ENCODE assay signal across 19 cellular contexts in the genomic region with DNA sequence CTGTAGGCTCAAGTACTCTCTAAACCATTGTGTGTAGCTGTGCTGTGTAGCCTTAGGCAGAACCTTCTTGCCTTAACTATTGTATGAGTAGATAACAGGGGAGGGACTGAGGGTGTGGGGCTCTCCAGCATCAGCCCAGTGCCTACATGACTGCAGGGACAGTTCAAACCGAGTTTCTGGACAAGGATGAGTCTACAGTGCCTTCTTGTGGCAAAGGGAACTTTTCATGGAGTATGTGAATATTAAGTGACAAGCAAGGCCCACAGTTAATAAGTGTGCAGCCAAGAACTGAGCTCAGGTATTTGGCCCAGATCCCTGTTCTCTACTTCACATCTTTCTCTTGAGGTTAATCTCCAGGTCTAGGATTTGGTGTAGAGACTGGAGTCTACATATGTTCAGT.
"Had no signal": no experiment of that assay in that cellular context is flagged by ENCODE, and none has a peak within 500 bp of the region (broad histone marks: within the 10 kb centered on the region; RNA-seq: fewer than 3 reads in every experiment).

No MANE protein-coding gene starts in this region.

- H3K4me3 ChIP-seq: esophagus squamous epithelium, gastroesophageal sphincter, stomach, thoracic aorta, transverse colon had no signal

- H3K27ac ChIP-seq: esophagus squamous epithelium, gastroesophageal sphincter, neutrophil, stomach, thoracic aorta, transverse colon had no signal

- H3K9me3 ChIP-seq: esophagus squamous epithelium, gastroesophageal sphincter, neutrophil, thoracic aorta, transverse colon had no signal

- DNase-seq: cerebellar nuclear complex; effector memory CD8-positive, alpha-beta T cell; esophagus squamous epithelium; foreskin fibroblast; glutamatergic neuron; hippocampal formation; islet precursor cell; naive thymus-derived CD4-positive, alpha-beta T cell; nephron progenitor cell; posterior cingulate gyrus; small intestine; stimulated activated CD4-positive, alpha-beta T cell treated with anti-CD3 and anti-CD28 coated beads, Interleukin-12 subunit alpha, Interleukin-12 subunit beta, amount 100 ng/mL, for 4 hours; stimulated activated naive CD4-positive, alpha-beta T cell; stomach; substantia nigra; transverse colon had no signal

- H3K4me1 ChIP-seq: esophagus squamous epithelium, gastroesophageal sphincter, stomach, transverse colon had no signal

- ATAC-seq: effector memory CD8-positive, alpha-beta T cell; gastroesophageal sphincter; naive thymus-derived CD4-positive, alpha-beta T cell had no signal

- H3K27me3 ChIP-seq: esophagus squamous epithelium, neutrophil, stomach, transverse colon had no signal

- H3K36me3 ChIP-seq: esophagus squamous epithelium, gastroesophageal sphincter, neutrophil, stomach, thoracic aorta, transverse colon had no signal
